ENCODE assay signal across 16 cellular contexts in the genomic region with DNA sequence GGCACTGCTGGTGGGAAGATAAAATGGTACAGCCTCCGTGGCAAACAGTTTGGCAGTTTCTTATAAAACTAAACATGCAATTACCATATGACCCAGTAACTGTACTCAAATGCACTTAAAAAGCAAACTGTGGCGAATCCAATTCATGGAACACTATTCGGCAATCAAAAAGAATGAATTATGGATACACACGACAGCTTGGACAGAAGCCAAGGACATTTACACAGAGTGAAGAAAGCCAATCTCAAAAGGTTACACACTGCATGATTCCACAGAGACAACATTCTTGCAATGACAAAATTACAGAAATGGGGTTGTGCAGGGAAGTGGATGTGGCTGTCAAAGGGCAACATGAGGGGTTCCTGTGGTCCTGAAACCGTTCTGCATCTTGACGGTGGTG.
DNase-seq lines count a peak whose midpoint lies in the region; ATAC-seq, FAIRE-seq and TF ChIP-seq lines count a peak whose summit lies in the region.
"Had no signal": no experiment of that assay in that cellular context is flagged by ENCODE, and none has a peak within 500 bp of the region (broad histone marks: within the 10 kb centered on the region; RNA-seq: fewer than 3 reads in every experiment).

No MANE protein-coding gene starts in this region.

- H3K9me2 ChIP-seq in neural cell (ENCODE audit: insufficient read depth, low read length): no peaks in the 10 kb centered on the region

- H3K4me3 ChIP-seq in BLaER1: peak overlapping the region; percentile 23; the same call in 1 of the 2 replicates
- H3K4me3 ChIP-seq in neural cell (ENCODE audit: low read length): no peak overlapping the region
- H3K4me3 ChIP-seq: Peyer's patch, SJSA1 had no signal

- peaks cover 10% of the 10 kb centered on the region for H3K27me3 Mint-ChIP-seq in T-helper 17 cell

- no peaks in the 10 kb centered on the region for H3K27me3 ChIP-seq in BLaER1
- H3K27me3 ChIP-seq in neural cell (ENCODE audit: insufficient read depth, low read depth, low read length): no peaks in the 10 kb centered on the region
- H3K27me3 ChIP-seq: Peyer's patch, SJSA1 had no signal

- H3K27ac ChIP-seq in BLaER1: peak overlapping the region; percentile 83
- H3K27ac ChIP-seq in neural cell (ENCODE audit: low read length): peak overlapping the region; percentile 92
- H3K27ac ChIP-seq: C4-2B, Peyer's patch, SJSA1 had no signal

- no peaks in the 10 kb centered on the region for H3F3A ChIP-seq in neural cell (ENCODE audit: insufficient read depth, low read length, poor library complexity, severe bottlenecking)

- H3K36me3 Mint-ChIP-seq in T-helper 17 cell (ENCODE audit: low read depth): peaks cover 3% of the 10 kb centered on the region

- no peak for TF ChIP-seq EP300 in neural cell (conservative IDR thresholded peaks at IDR 0.05; ENCODE audit: poor library complexity, severe bottlenecking)

- no peaks in the 10 kb centered on the region for H4K20me1 ChIP-seq in BLaER1
- H4K20me1 ChIP-seq in neural cell (ENCODE audit: insufficient read depth): no peaks in the 10 kb centered on the region

- H3K4me2 ChIP-seq in BLaER1: peak overlapping the region; percentile 92
- no peak overlapping the region for H3K4me2 ChIP-seq in neural cell (ENCODE audit: low read length)

- H2AFZ ChIP-seq in neural cell (ENCODE audit: low read depth, low read length): no peak overlapping the region

- no peak for TF ChIP-seq CTCF in neural cell (IDR thresholded peaks at IDR 0.05; ENCODE audit: poor library complexity, severe bottlenecking)

- H3K36me3 ChIP-seq in BLaER1: no peaks in the 10 kb centered on the region
- H3K36me3 ChIP-seq in neural cell (ENCODE audit: insufficient read depth, low read length): no peaks in the 10 kb centered on the region
- H3K36me3 ChIP-seq: Peyer's patch, SJSA1 had no signal

- H3K4me1 Mint-ChIP-seq in T-helper 17 cell: peaks cover 47% of the 10 kb centered on the region

- no peak for DNase-seq in HTR-8/SVneo (ENCODE audit: insufficient read length, low spot score)
- DNase-seq in T-helper 17 cell: no peak
- no peak for DNase-seq in glomerular visceral epithelial cell (ENCODE audit: extremely low spot score)
- DNase-seq in stimulated activated CD4-positive, alpha-beta T cell treated with anti-CD3 and anti-CD28 coated beads, Interleukin-12 subunit alpha, Interleukin-12 subunit beta, amount 100 ng/mL, for 4 hours: no peak
- no peak for DNase-seq in mucosa of gallbladder (ENCODE audit: low spot score)
- DNase-seq: DMS79, NCI-H1048, NCI-H1436 treated with DMSO at 0.1 percent for 48 hours, NCI-H510A treated with DMSO at 0.1 percent for 48 hours, NCI-H82, Peyer's patch had no signal

- H3K27ac Mint-ChIP-seq in T-helper 17 cell: peak overlapping the region; percentile 80

- peak overlapping the region; percentile 72; the same call in 1 of the 2 replicates for H3K9ac ChIP-seq in BLaER1
- no peak overlapping the region for H3K9ac ChIP-seq in neural cell (ENCODE audit: low read length)

- H3K9me3 ChIP-seq in BLaER1 (no peaks in the 10 kb centered on the region), T-helper 17 cell (ENCODE audit: control insufficient read depth, low read length, poor library complexity, severe bottlenecking) (no peaks in the 10 kb centered on the region), neural cell (ENCODE audit: low read length) (no peaks in the 10 kb centered on the region)
- H3K9me3 ChIP-seq: Peyer's patch, SJSA1 had no signal

- peak; percentile 81 for FAIRE-seq in HTR-8/SVneo (lab: Jason Lieb, UNC)
- FAIRE-seq: H1 had no signal

- ATAC-seq in T-helper 17 cell: no peak

- peak overlapping the region; percentile 49 for H3K4me3 Mint-ChIP-seq in T-helper 17 cell

- H3K4me1 ChIP-seq in BLaER1: peaks cover 100% of the 10 kb centered on the region
- H3K4me1 ChIP-seq: Peyer's patch, SJSA1 had no signal

- no peaks in the 10 kb centered on the region for H3K79me2 ChIP-seq in neural cell (replicated peaks; ENCODE audit: insufficient read depth, low read length)

- no peak for TF ChIP-seq RAD21 in neural cell (conservative IDR thresholded peaks at IDR 0.05)

TF ChIP-seq in neural cell, 6 proteins besides CTCF, POLR2A, EP300 and RAD21:
- TF ChIP-seq EZH2 (IDR thresholded peaks at IDR 0.05; ENCODE audit: borderline replicate concordance, insufficient read depth, low read length, poor library complexity, severe bottlenecking) (no peak), TAF1 (IDR thresholded peaks at IDR 0.05; ENCODE audit: low read depth) (no peak)
